Comparison of ENCODE assay signal across 9 cellular contexts in genomic region chrX:9873952-9874351, GRCh38.
A peak's percentile ranks its signal among the peaks of the same experiment; 100 is the strongest.
DNase-seq lines count a peak whose midpoint lies in the region; ATAC-seq, FAIRE-seq and TF ChIP-seq lines count a peak whose summit lies in the region.
"Had no signal": no experiment of that assay in that cellular context is flagged by ENCODE, and none has a peak within 500 bp of the region (broad histone marks: within the 10 kb centered on the region; RNA-seq: fewer than 3 reads in every experiment).

No MANE protein-coding gene starts in this region.

- H3K4me3 ChIP-seq in HL-60 (replicated peaks; ENCODE audit: insufficient read depth, low read length) (no peak overlapping the region), body of pancreas (no peak overlapping the region), testis (no peak overlapping the region)
- H3K4me3 ChIP-seq: skin epidermis had no signal

- H3K27me3 ChIP-seq in HL-60 (ENCODE audit: insufficient read depth, poor library complexity, severe bottlenecking) (no peaks in the 10 kb centered on the region), body of pancreas (no peaks in the 10 kb centered on the region), testis (no peaks in the 10 kb centered on the region)

- H3K27ac ChIP-seq in HL-60 (replicated peaks) (no peak overlapping the region), body of pancreas (no peak overlapping the region), testis (no peak overlapping the region)
- H3K27ac ChIP-seq: skin epidermis had no signal

- TF ChIP-seq POLR2A in body of pancreas (IDR thresholded peaks at IDR 0.05) (no peak), testis (IDR thresholded peaks at IDR 0.05) (no peak)

- DNase-seq in COLO668 (lab: John Stamatoyannopoulos, UW; ENCODE audit: unreplicated experiment): peak; percentile 23
- DNase-seq in GM19238 (ENCODE audit: insufficient read length, low spot score): peak; percentile 27
- DNase-seq in HL-60 (ENCODE audit: low read depth in 1 of 2, low spot score in 1 of 2): peak in 1 of 2 experiments; percentile 51
- peak; percentile 35 for DNase-seq in SW480 (ENCODE audit: low spot score)
- DNase-seq in body of pancreas: peak in 3 of 4 donors; percentile 16 to 36 (median 25)
- peak; percentile 42 to 50 for DNase-seq in lung microvascular endothelial cell (ENCODE audit: low read depth in 2 of 2)
- peak; percentile 66 for DNase-seq in testis
- DNase-seq in urothelium cell line (ENCODE audit: low spot score): no peak

- H3K9me3 ChIP-seq in body of pancreas: no peaks in the 10 kb centered on the region
- no peaks in the 10 kb centered on the region for H3K9me3 ChIP-seq in testis

- no peak for FAIRE-seq in urothelium cell line (lab: Jason Lieb, UNC)

- intact Hi-C loops in body of pancreas (cut with DNase I) (no loop called here), testis (cut with DNase I; ENCODE audit: low total_unique reads) (no loop called here)

- H3K4me1 ChIP-seq in body of pancreas (no peaks in the 10 kb centered on the region), testis (no peaks in the 10 kb centered on the region)

- 46 to 54% methylated on average over 9 of the region's 9 CpGs for WGBS in body of pancreas, 2 donors
- 48 to 57% methylated on average over 7 to 9 of the region's 9 CpGs for WGBS in testis, 2 donors

- TF ChIP-seq CTCF in HL-60 (IDR thresholded peaks at IDR 0.05; ENCODE audit: insufficient read depth, low read length) (peak; percentile 30), body of pancreas (IDR thresholded peaks at IDR 0.05) (peak in 6 of 7 experiments; percentile 20 to 42 (median 30)), testis (IDR thresholded peaks at IDR 0.05) (peak; percentile 17 to 41 (median 36))

- ATAC-seq in body of pancreas: no peak

- H3K36me3 ChIP-seq in body of pancreas (replicated peaks in 1 of 2; ENCODE audit: insufficient read depth in 1 of 2, low read depth in 2 of 2) (no peaks in the 10 kb centered on the region), testis (ENCODE audit: low read depth, missing control alignments) (no peaks in the 10 kb centered on the region)
